14 cellular contexts compared by ENCODE assay signal in the genomic region with DNA sequence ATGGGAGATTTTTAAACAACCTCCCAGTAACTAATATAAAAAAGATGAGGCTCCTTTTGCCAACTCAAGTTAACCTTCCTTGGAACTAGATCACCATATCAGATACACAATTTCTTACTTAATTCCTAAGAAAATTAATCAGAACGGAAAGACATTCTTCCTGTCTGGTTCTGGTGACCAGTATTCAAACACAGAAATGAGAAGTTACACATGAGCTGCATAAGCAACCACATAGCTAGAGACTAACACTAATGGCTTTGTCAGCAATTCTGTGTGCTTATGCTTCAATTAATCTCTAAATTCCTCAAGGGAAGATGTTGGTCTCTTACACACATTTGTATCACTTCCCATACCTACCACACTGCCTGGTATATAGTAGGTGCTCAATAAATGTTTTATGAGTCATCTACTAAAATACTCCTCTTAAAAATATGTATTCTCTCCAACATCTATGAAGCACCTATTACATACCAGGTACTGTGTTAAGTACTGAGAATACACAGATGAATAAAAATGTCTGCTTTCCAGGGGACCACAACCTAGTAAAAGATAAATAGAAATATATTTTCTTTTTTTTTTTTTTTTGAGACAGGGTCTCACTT.
"Had no signal": no experiment of that assay in that cellular context is flagged by ENCODE, and none has a peak within 500 bp of the region (broad histone marks: within the 10 kb centered on the region; RNA-seq: fewer than 3 reads in every experiment).

No MANE protein-coding gene starts in this region.

- H3K27ac Mint-ChIP-seq: activated CD4-positive, alpha-beta T cell treated with anti-CD3 and anti-CD28 coated beads, Interleukin-2, amount 10 ng/mL, durations not matched to agents 24 days and 14 days; activated naive CD4-positive, alpha-beta T cell treated with anti-CD3 and anti-CD28 coated beads, Interleukin-2, amount 10 ng/mL, durations not matched to agents 7 days and 5 days; activated T-helper 17 cell treated with anti-CD3 and anti-CD28 coated beads, Interleukin-2, amount 50 U/mL, for 72 hours; WTC11 had no signal

- DNase-seq: activated CD4-positive, alpha-beta T cell treated with anti-CD3 and anti-CD28 coated beads, Interleukin-2, amount 10 ng/mL, durations not matched to agents 24 days and 14 days; activated naive CD4-positive, alpha-beta T cell treated with anti-CD3 and anti-CD28 coated beads, Interleukin-2, amount 10 ng/mL, durations not matched to agents 7 days and 5 days; activated T-cell treated with anti-CD3 and anti-CD28 coated beads for 4 hours; colonic mucosa; effector CD4-positive, alpha-beta T cell; heart right ventricle; midbrain; right cardiac atrium; thyroid gland had no signal

- H3K9me3 Mint-ChIP-seq: activated CD4-positive, alpha-beta T cell treated with anti-CD3 and anti-CD28 coated beads, Interleukin-2, amount 10 ng/mL, durations not matched to agents 24 days and 14 days; activated naive CD4-positive, alpha-beta T cell treated with anti-CD3 and anti-CD28 coated beads, Interleukin-2, amount 10 ng/mL, durations not matched to agents 7 days and 5 days; activated T-helper 17 cell treated with anti-CD3 and anti-CD28 coated beads, Interleukin-2, amount 50 U/mL, for 72 hours; WTC11 had no signal

- H3K4me3 ChIP-seq: cardiac muscle cell, colonic mucosa, heart right ventricle, smooth muscle cell, thyroid gland had no signal

- H3K27me3 ChIP-seq: cardiac muscle cell, colonic mucosa, heart right ventricle, thyroid gland had no signal

- H3K27ac ChIP-seq: cardiac muscle cell, colonic mucosa, parathyroid adenoma, thyroid gland had no signal

- H3K4me2 ChIP-seq: smooth muscle cell had no signal

- H3K4me3 Mint-ChIP-seq: activated CD4-positive, alpha-beta T cell treated with anti-CD3 and anti-CD28 coated beads, Interleukin-2, amount 10 ng/mL, durations not matched to agents 24 days and 14 days; activated naive CD4-positive, alpha-beta T cell treated with anti-CD3 and anti-CD28 coated beads, Interleukin-2, amount 10 ng/mL, durations not matched to agents 7 days and 5 days; activated T-helper 17 cell treated with anti-CD3 and anti-CD28 coated beads, Interleukin-2, amount 50 U/mL, for 72 hours; WTC11 had no signal

- H3K9ac ChIP-seq: parathyroid adenoma had no signal

- H3K27me3 Mint-ChIP-seq: activated CD4-positive, alpha-beta T cell treated with anti-CD3 and anti-CD28 coated beads, Interleukin-2, amount 10 ng/mL, durations not matched to agents 24 days and 14 days; activated T-helper 17 cell treated with anti-CD3 and anti-CD28 coated beads, Interleukin-2, amount 50 U/mL, for 72 hours had no signal

- H3K4me1 ChIP-seq: colonic mucosa, parathyroid adenoma had no signal

- H3K4me1 Mint-ChIP-seq: activated naive CD4-positive, alpha-beta T cell treated with anti-CD3 and anti-CD28 coated beads, Interleukin-2, amount 10 ng/mL, durations not matched to agents 7 days and 5 days; activated T-helper 17 cell treated with anti-CD3 and anti-CD28 coated beads, Interleukin-2, amount 50 U/mL, for 72 hours had no signal

- H3K36me3 ChIP-seq: cardiac muscle cell, colonic mucosa, heart right ventricle, thyroid gland had no signal

- ATAC-seq: activated T-helper 17 cell treated with anti-CD3 and anti-CD28 coated beads, Interleukin-2, amount 50 U/mL, for 72 hours; WTC11 had no signal

- H3K36me3 Mint-ChIP-seq: activated naive CD4-positive, alpha-beta T cell treated with anti-CD3 and anti-CD28 coated beads, Interleukin-2, amount 10 ng/mL, durations not matched to agents 7 days and 5 days; WTC11 had no signal

- H3K9me3 ChIP-seq: colonic mucosa, heart right ventricle, thyroid gland had no signal

- H2AFZ ChIP-seq: parathyroid adenoma had no signal

- H3K79me2 ChIP-seq: parathyroid adenoma had no signal
